14 cellular contexts compared by ENCODE assay signal in the genomic region with DNA sequence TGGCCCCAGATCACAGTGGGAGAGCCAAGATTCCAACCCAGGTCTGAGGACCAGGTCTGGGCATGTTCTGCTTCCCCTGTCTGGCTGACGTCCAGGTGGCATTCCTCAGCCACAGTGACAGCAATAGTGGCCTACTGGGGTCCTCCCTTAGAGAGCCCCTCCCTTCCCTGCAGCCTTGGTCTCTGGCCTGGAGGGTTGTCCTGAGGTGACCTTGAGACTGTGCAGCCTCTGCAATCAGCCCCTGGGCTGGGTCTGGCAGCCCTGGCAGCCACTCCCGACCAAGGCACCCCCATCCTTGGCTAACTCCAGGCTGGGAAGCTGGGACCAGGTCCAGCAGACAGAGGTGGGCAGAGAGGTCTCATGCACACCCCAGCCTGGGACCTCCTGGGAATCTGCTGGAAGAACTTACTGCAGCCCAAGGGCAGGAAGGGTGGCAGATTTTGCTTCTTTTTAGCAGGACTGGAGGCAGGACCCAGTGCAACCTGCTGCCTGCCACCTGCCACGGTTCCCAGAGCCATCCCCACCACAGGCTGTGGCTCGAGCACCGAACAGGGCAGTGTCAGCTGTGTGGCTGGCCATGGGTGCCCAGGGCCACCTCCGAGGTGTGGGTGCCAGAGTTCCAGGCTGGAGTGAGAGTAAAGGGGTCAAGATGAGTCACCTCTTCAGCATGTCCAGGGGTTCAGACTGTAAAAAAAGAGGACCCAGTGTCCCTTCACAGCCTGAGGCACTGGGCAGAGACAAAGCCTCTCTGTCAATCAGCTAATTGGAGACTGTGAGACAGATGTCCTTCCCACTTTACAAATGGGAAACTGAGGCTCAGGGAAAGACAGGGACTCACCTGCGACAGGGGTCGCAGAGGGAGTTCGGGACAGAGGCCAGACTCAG. TPM values are rescaled to one million over a fixed set of nuclear protein-coding genes. Genes with fewer than 3 reads are reported as not detected.
A peak's percentile ranks its signal among the peaks of the same experiment; 100 is the strongest.
DNase-seq lines count a peak whose midpoint lies in the region; ATAC-seq, FAIRE-seq and TF ChIP-seq lines count a peak whose summit lies in the region.
"Had no signal": no experiment of that assay in that cellular context is flagged by ENCODE, and none has a peak within 500 bp of the region (broad histone marks: within the 10 kb centered on the region; RNA-seq: fewer than 3 reads in every experiment).

No MANE protein-coding gene starts in this region.

- no peak overlapping the region for H3K4me2 ChIP-seq in hepatocyte

- H3K27me3 ChIP-seq in endodermal cell (ENCODE audit: control insufficient read depth, insufficient read depth, low read length, poor library complexity, severe bottlenecking), result no peaks in the 10 kb centered on the region
- no peaks in the 10 kb centered on the region for H3K27me3 ChIP-seq in pancreas
- no peaks in the 10 kb centered on the region for H3K27me3 ChIP-seq in colonic mucosa
- H3K27me3 ChIP-seq in hepatocyte, result no peaks in the 10 kb centered on the region
- H3K27me3 ChIP-seq: right lobe of liver had no signal

- intact Hi-C loops in Calu3 (cut with micrococcal nuclease; ENCODE audit: unreplicated experiment) (loop anchor here (5.0 kb wide), 1 partner anchor 198 kb away; no protein-coding TSS in a partner anchor), pancreas (cut with DNase I) (loop anchor here in 1 of 3 donors (5.0 kb wide), 1 partner anchor 128 kb away; no protein-coding TSS in a partner anchor), colonic mucosa (cut with DNase I) (loop anchor here (5.0 kb wide), 2 partner anchors 128 to 198 kb away; no protein-coding TSS in a partner anchor)

- H3K4me3 Mint-ChIP-seq in Calu3 (ENCODE audit: low read depth, unreplicated experiment) (no peak overlapping the region), endodermal cell (no peak overlapping the region)
- H3K4me3 Mint-ChIP-seq: CD14-positive monocyte had no signal

- TF ChIP-seq CTCF in Calu3 (IDR thresholded peaks at IDR 0.05; ENCODE audit: unreplicated experiment) (no peak), endodermal cell (conservative IDR thresholded peaks at IDR 0.05) (no peak), pancreas (IDR thresholded peaks at IDR 0.05) (no peak), colonic mucosa (IDR thresholded peaks at IDR 0.05) (no peak), hepatocyte (IDR thresholded peaks at IDR 0.05; ENCODE audit: poor library complexity) (no peak)

- H2AFZ ChIP-seq in hepatocyte, result no peak overlapping the region

- ATAC-seq in pancreas (peak; percentile 57 to 71 (median 66)), HG02884 (IDR thresholded peaks at IDR 0.05; ENCODE audit: unreplicated experiment) (no peak)
- ATAC-seq in stimulated activated naive CD8-positive, alpha-beta T cell treated with anti-CD3 and anti-CD28 coated beads, Interleukin-15, Interleukin-2, amounts not matched to agents 100 U/mL and 50 U/mL, for 24 hours, result no peak
- ATAC-seq: right lobe of liver had no signal

- BruUV-seq in Calu3 (replicated peaks; lab: Mats Ljungman, UMichigan), result no TSS peak

- peaks cover 2% of the 10 kb centered on the region for H3K36me3 ChIP-seq in endodermal cell (ENCODE audit: control insufficient read depth, insufficient read depth, low read length)
- peaks cover 0 to 22% (median 11%) of the 10 kb centered on the region in 3 donors for H3K36me3 ChIP-seq in pancreas
- H3K36me3 ChIP-seq in colonic mucosa, result peaks cover 4% of the 10 kb centered on the region
- H3K36me3 ChIP-seq in hepatocyte (replicated peaks; ENCODE audit: insufficient read depth, low read depth), result no peaks in the 10 kb centered on the region

- WGBS in endodermal cell (ENCODE audit: insufficient coverage in 1 of 2, insufficient read length in 1 of 2), 2 experiments, result 84 to 89% methylated on average over 7 to 9 of the region's 9 CpGs
- 13 to 16% methylated on average over 9 of the region's 9 CpGs for WGBS in pancreas, 2 donors
- 75% methylated on average over 9 of the region's 9 CpGs for WGBS in hepatocyte (ENCODE audit: low lambda C conversion rate, missing lambda C conversion rate)

- peaks cover under 1% of the 10 kb centered on the region for H3K27me3 Mint-ChIP-seq in Calu3 (ENCODE audit: unreplicated experiment)
- H3K27me3 Mint-ChIP-seq in endodermal cell (ENCODE audit: insufficient read depth), result no peaks in the 10 kb centered on the region
- H3K27me3 Mint-ChIP-seq: naive B cell had no signal

- H3K27ac Mint-ChIP-seq in Calu3 (ENCODE audit: unreplicated experiment) (peak overlapping the region; percentile 4), endodermal cell (no peak overlapping the region)
- H3K27ac Mint-ChIP-seq: CD14-positive monocyte had no signal

- no peaks in the 10 kb centered on the region for H3K79me2 ChIP-seq in hepatocyte

- H3K36me3 Mint-ChIP-seq in Calu3 (ENCODE audit: insufficient read depth, unreplicated experiment) (peaks cover 100% of the 10 kb centered on the region), endodermal cell (ENCODE audit: low read depth) (peaks cover 19% of the 10 kb centered on the region)
- H3K36me3 Mint-ChIP-seq: CD14-positive monocyte, naive B cell had no signal

- FAIRE-seq in HTR-8/SVneo (lab: Jason Lieb, UNC) (peak; percentile 93), pancreas (lab: Jason Lieb, UNC) (no peak)

- H4K20me1 ChIP-seq in hepatocyte (ENCODE audit: insufficient read depth, poor library complexity, severe bottlenecking), result no peaks in the 10 kb centered on the region

- CTCF ChIA-PET in Calu3 (lab: Charles Lee), result interaction anchor here (0.6 to 161.2 kb wide), 29 partner anchors 23 to 1062 kb away, joined by 3 to 42089 read pairs (median 10); a partner anchor contains a TSS

- H3K9ac ChIP-seq in endodermal cell (ENCODE audit: extremely low read depth, low read length, poor library complexity, severe bottlenecking) (no peak overlapping the region), colonic mucosa (ENCODE audit: low read depth in 2 of 2, low read length in 2 of 2) (peak overlapping the region in 1 of 2 donors; percentile 46)

- H3K9me3 ChIP-seq in endodermal cell (ENCODE audit: control insufficient read depth, low read length) (no peaks in the 10 kb centered on the region), pancreas (no peaks in the 10 kb centered on the region), colonic mucosa (no peaks in the 10 kb centered on the region), hepatocyte (ENCODE audit: low read depth) (no peaks in the 10 kb centered on the region)
- H3K9me3 ChIP-seq: right lobe of liver had no signal

- H3K27ac ChIP-seq in endodermal cell (ENCODE audit: low read depth, low read length) (no peak overlapping the region), pancreas (peak overlapping the region; percentile 61 to 72 (median 66)), colonic mucosa (no peak overlapping the region), hepatocyte (no peak overlapping the region)
- H3K27ac ChIP-seq: right lobe of liver had no signal

- H3K9me3 Mint-ChIP-seq in Calu3 (ENCODE audit: low read depth, unreplicated experiment) (no peaks in the 10 kb centered on the region), endodermal cell (no peaks in the 10 kb centered on the region)

- H3K4me1 Mint-ChIP-seq in Calu3 (ENCODE audit: low read depth, unreplicated experiment) (peaks cover 47% of the 10 kb centered on the region), endodermal cell (peaks cover 9% of the 10 kb centered on the region)

- H3K4me1 ChIP-seq in endodermal cell (ENCODE audit: control insufficient read depth, insufficient read depth, low read length) (peaks cover 3% of the 10 kb centered on the region), pancreas (peaks cover 18 to 28% (median 25%) of the 10 kb centered on the region in 3 donors), colonic mucosa (no peaks in the 10 kb centered on the region), hepatocyte (ENCODE audit: insufficient read depth) (peaks cover 6% of the 10 kb centered on the region)

- H3K9me2 ChIP-seq in hepatocyte (replicated peaks; ENCODE audit: insufficient read depth), result no peaks in the 10 kb centered on the region

- H3K4me3 ChIP-seq in endodermal cell (ENCODE audit: low read length), result no peak overlapping the region
- no peak overlapping the region for H3K4me3 ChIP-seq in pancreas
- H3K4me3 ChIP-seq in colonic mucosa, result no peak overlapping the region
- H3K4me3 ChIP-seq in hepatocyte, result no peak overlapping the region
- H3K4me3 ChIP-seq: right lobe of liver had no signal

- DNase-seq in Calu3, result peak; percentile 96
- peak; percentile 84 for DNase-seq in HTR-8/SVneo (ENCODE audit: insufficient read length, low spot score)
- peak; percentile 49 for DNase-seq in endodermal cell
- DNase-seq in pancreas, result peak; percentile 79 to 93 (median 88)
- no peak for DNase-seq in colonic mucosa
- no peak for DNase-seq in stimulated activated naive CD8-positive, alpha-beta T cell treated with anti-CD3 and anti-CD28 coated beads, Interleukin-15, Interleukin-2, amounts not matched to agents 100 U/mL and 50 U/mL, for 24 hours
- no peak for DNase-seq in hepatocyte (ENCODE audit: low spot score)
- DNase-seq: dermis blood vessel endothelial cell; naive B cell; NCI-H2081 treated with DMSO at 0.1 percent for 48 hours; NK-92 treated with Interleukin-12 subunit alpha and Interleukin-12 subunit beta, amount 100 ng/mL, for 24 hours had no signal

RNA-seq across cellular contexts. Expression of a gene that starts 12.6 kb away (rescaled TPM):
- 2,531 and 2,746 TPM in 2 replicates for total RNA-seq in Calu3 (2022)
- 10 to 100 TPM; 54.6 to 73.9 TPM for total RNA-seq in endodermal cell
- 6.1 TPM for polyA plus RNA-seq in endodermal cell (2013, experiment 1 of 2)
- polyA plus RNA-seq in endodermal cell (2013, experiment 2 of 2), result 4.4 TPM
- total RNA-seq in pancreas, result 10 to 100 TPM; 17.8 to 39.9 (median 26.5) TPM
- 10 to 100 TPM; 50.4 to 64.4 TPM for polyA plus RNA-seq in pancreas
- total RNA-seq in colonic mucosa, result 10 to 100 TPM; 22.4 to 40.9 TPM
- 19.0 and 22.8 TPM in 2 replicates for total RNA-seq in hepatocyte
- 29.4 and 29.7 TPM in 2 replicates for polyA plus RNA-seq in hepatocyte
- polyA plus RNA-seq: CD14-positive monocyte had no signal

RNA-seq across cellular contexts. Expression of a gene that starts 20.0 kb away (rescaled TPM):
- total RNA-seq in Calu3 (2022) (2,121 and 2,217 TPM in 2 replicates), endodermal cell (10 to 100 TPM; 42.6 to 57.0 TPM), pancreas (10 to 100 TPM; 17.0 to 26.5 (median 24.3) TPM), colonic mucosa (100 to 1,000 TPM in 1 of 2 donors, 10 to 100 TPM in 1; 74.1 to 103 TPM), hepatocyte (37.2 and 72.6 TPM in 2 replicates)
- 57.8 TPM for polyA plus RNA-seq in endodermal cell (2013, experiment 1 of 2)
- 57.7 TPM for polyA plus RNA-seq in endodermal cell (2013, experiment 2 of 2)
- polyA plus RNA-seq in pancreas (10 to 100 TPM; 54.4 to 75.2 TPM), hepatocyte (129 and 133 TPM in 2 replicates)

RNA-seq across cellular contexts. Expression of a gene that starts 50.5 kb away (rescaled TPM):
- total RNA-seq in Calu3 (2022), result 4,829 and 4,830 TPM in 2 replicates
- total RNA-seq in endodermal cell, result 100 to 1,000 TPM; 110 to 133 TPM
- polyA plus RNA-seq in endodermal cell (2013, experiment 1 of 2), result 72.5 TPM
- 68.6 TPM for polyA plus RNA-seq in endodermal cell (2013, experiment 2 of 2)
- 10 to 100 TPM; 38.7 to 78.9 (median 45.0) TPM for total RNA-seq in pancreas
- 10 to 100 TPM; 37.2 to 44.3 TPM for polyA plus RNA-seq in pancreas
- 100 to 1,000 TPM; 153 to 174 TPM for total RNA-seq in colonic mucosa
- 77.7 and 93.1 TPM in 2 replicates for total RNA-seq in hepatocyte
- polyA plus RNA-seq in hepatocyte, result 72.9 and 76.4 TPM in 2 replicates

Comparison
In these comparisons a context has a peak if more than half of its experiments do, and no peak if none do; other contexts are left out.
1. DNase-seq: peak in Calu3 (single experiment), HTR-8/SVneo (single experiment), endodermal cell (single experiment) and pancreas (6 of 6); none in colonic mucosa (single experiment), stimulated activated naive CD8-positive, alpha-beta T cell treated with anti-CD3 and anti-CD28 coated beads, Interleukin-15, Interleukin-2, amounts not matched to agents 100 U/mL and 50 U/mL, for 24 hours (single experiment) and hepatocyte (single experiment).
2. H3K27ac ChIP-seq: peak in pancreas (4 of 4); none in endodermal cell (single experiment), colonic mucosa (single experiment) and hepatocyte (single experiment).
3. ATAC-seq: peak in pancreas (4 of 4); none in stimulated activated naive CD8-positive, alpha-beta T cell treated with anti-CD3 and anti-CD28 coated beads, Interleukin-15, Interleukin-2, amounts not matched to agents 100 U/mL and 50 U/mL, for 24 hours (single experiment) and HG02884 (single experiment).
4. RNA of a gene that starts 12.6 kb away (total RNA-seq): 2,531 to 2,746 TPM in Calu3; 54.6 to 73.9 TPM in endodermal cell, 22.4 to 40.9 TPM in colonic mucosa, 17.8 to 39.9 TPM in pancreas and 19.0 to 22.8 TPM in hepatocyte; every median in the first group is over 10 times any median in the second.
5. RNA of a gene that starts 20.0 kb away (total RNA-seq): 2,121 to 2,217 TPM in Calu3; 74.1 to 103 TPM in colonic mucosa, 42.6 to 57.0 TPM in endodermal cell, 37.2 to 72.6 TPM in hepatocyte and 17.0 to 26.5 TPM in pancreas; every median in the first group is over 10 times any median in the second.
6. RNA of a gene that starts 50.5 kb away (total RNA-seq): 4,829 to 4,830 TPM in Calu3; 153 to 174 TPM in colonic mucosa, 110 to 133 TPM in endodermal cell, 77.7 to 93.1 TPM in hepatocyte and 38.7 to 78.9 TPM in pancreas; every median in the first group is over 10 times any median in the second.